8 cellular contexts compared by ENCODE assay signal in genomic region chr10:131641231-131641630, GRCh38.
DNase-seq lines count a peak whose midpoint lies in the region; ATAC-seq and TF ChIP-seq lines count a peak whose summit lies in the region.

No MANE protein-coding gene starts in this region.

- ATAC-seq in GM18873 (IDR thresholded peaks at IDR 0.05; ENCODE audit: low FRiP score, unreplicated experiment): peak; percentile 98
- ATAC-seq in HG02884 (IDR thresholded peaks at IDR 0.05; ENCODE audit: unreplicated experiment): peak; percentile 99

- CTCF ChIA-PET in Calu3 (lab: Charles Lee): interaction anchor here (0.9 kb wide), 1 partner anchor 196 kb away, joined by 3 read pairs; no protein-coding TSS in a partner anchor

- BruUV-seq in Calu3 (replicated peaks; lab: Mats Ljungman, UMichigan): no TSS peak

- H3K27ac Mint-ChIP-seq in Calu3 (ENCODE audit: unreplicated experiment): peak overlapping the region; percentile 90
- no peak overlapping the region for H3K27ac Mint-ChIP-seq in endothelial cell (ENCODE audit: unreplicated experiment)

- H3K4me3 Mint-ChIP-seq in Calu3 (ENCODE audit: low read depth, unreplicated experiment) (no peak overlapping the region), endothelial cell (ENCODE audit: unreplicated experiment) (no peak overlapping the region)

- in situ Hi-C loops in G401 (cut with HindIII; ENCODE audit: low sequenced_read_pairs): no loop called here

- no peaks in the 10 kb centered on the region for H3K27me3 Mint-ChIP-seq in Calu3 (ENCODE audit: unreplicated experiment)
- H3K27me3 Mint-ChIP-seq in endothelial cell (ENCODE audit: unreplicated experiment): peaks cover 4% of the 10 kb centered on the region

- H3K36me3 Mint-ChIP-seq in Calu3 (ENCODE audit: insufficient read depth, unreplicated experiment) (peaks cover 12% of the 10 kb centered on the region), endothelial cell (ENCODE audit: low read depth, unreplicated experiment) (peaks cover 3% of the 10 kb centered on the region)

- intact Hi-C loops in Calu3 (cut with micrococcal nuclease; ENCODE audit: unreplicated experiment): loop anchor here (1.0 kb wide), 1 partner anchor 10 kb away; no protein-coding TSS in a partner anchor

- DNase-seq in Calu3: peak; percentile 79
- peak; percentile 28 for DNase-seq in NCI-H774 (lab: John Stamatoyannopoulos, UW)
- no peak for DNase-seq in CD1c-positive myeloid dendritic cell (ENCODE audit: extremely low spot score)
- no peak for DNase-seq in G401 (ENCODE audit: low spot score)
- no peak for DNase-seq in NCI-H2196 treated with DMSO at 0.1 percent for 48 hours (lab: John Stamatoyannopoulos, UW; ENCODE audit: unreplicated experiment)
- no peak for DNase-seq in endothelial cell (ENCODE audit: low spot score)

- H3K4me1 Mint-ChIP-seq in Calu3 (ENCODE audit: low read depth, unreplicated experiment) (peaks cover 9% of the 10 kb centered on the region), endothelial cell (ENCODE audit: unreplicated experiment) (peaks cover 5% of the 10 kb centered on the region)

- H3K9me3 Mint-ChIP-seq in Calu3 (ENCODE audit: low read depth, unreplicated experiment) (peaks cover 2% of the 10 kb centered on the region), endothelial cell (ENCODE audit: unreplicated experiment) (peaks cover 9% of the 10 kb centered on the region)

- TF ChIP-seq CTCF in Calu3 (IDR thresholded peaks at IDR 0.05; ENCODE audit: unreplicated experiment): no peak
- TF ChIP-seq CTCF in endothelial cell (IDR thresholded peaks at IDR 0.05; ENCODE audit: unreplicated experiment): no peak

Comparison
In these comparisons a context has a peak if more than half of its experiments do, and no peak if none do; other contexts are left out.
1. DNase-seq: peak in Calu3 (single experiment) and NCI-H774 (single experiment); none in CD1c-positive myeloid dendritic cell (single experiment), G401 (single experiment), NCI-H2196 treated with DMSO at 0.1 percent for 48 hours (single experiment) and endothelial cell (single experiment).